Comparison of ENCODE assay signal across 1 cellular context in the genomic region with DNA sequence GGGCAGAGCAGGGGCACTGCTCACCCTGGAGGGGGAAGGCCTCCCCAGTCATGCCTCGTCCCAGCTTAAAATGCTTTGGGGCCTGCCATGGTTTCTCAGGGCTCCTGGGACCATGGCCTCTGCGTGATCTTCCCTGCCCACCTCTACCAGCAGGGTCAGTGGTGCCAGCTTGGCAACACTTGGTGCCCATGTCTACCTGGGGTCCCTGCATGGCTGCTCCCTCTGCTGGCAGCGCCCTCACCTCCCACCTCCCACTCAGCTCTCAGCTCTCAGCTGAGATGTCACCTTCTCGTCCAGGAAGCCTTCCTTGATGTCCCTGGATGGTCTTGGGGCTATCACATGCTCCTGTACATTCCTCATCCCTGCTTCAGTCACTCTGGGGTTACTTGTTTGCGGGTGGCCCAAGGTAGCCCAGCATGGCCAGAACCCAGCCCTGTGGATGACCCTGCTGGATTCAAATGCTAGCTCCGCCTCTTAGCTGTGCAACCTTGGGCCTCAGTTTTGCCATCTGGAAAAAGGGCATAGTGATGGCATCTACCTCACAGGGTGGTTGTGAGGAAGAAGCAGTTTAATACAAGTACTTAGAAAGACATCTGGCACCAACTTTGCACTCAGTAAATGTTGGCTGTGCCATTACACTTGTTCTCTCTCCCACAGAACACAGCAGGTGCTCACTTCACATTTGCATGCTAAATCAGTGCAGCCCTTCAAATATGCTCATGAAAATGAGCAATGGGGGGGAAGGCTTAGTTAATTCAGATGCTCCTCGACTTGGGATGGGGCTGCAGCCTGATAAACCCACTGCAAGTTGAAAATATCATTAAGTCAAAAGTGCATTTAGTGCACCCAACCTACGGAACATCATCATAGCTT.
TF ChIP-seq lines count a peak whose summit lies in the region.

No MANE protein-coding gene starts in this region.

TF ChIP-seq in GM23338, 12 proteins besides CTCF, POLR2A, EP300 and RAD21 (continued from another document):
- TF ChIP-seq ZNF462 (CRISPR knock-in tag; IDR thresholded peaks at IDR 0.05) (no peak), STAT1 (IDR thresholded peaks at IDR 0.05; ENCODE audit: unreplicated experiment) (no peak), EZH2phosphoT487 (IDR thresholded peaks at IDR 0.05; ENCODE audit: unreplicated experiment) (no peak), POLR2AphosphoS5 (IDR thresholded peaks at IDR 0.05; ENCODE audit: low read depth) (no peak), CREB1 (CRISPR knock-in tag; IDR thresholded peaks at IDR 0.05; ENCODE audit: low read depth) (no peak)
- TF ChIP-seq, protein P1, sequence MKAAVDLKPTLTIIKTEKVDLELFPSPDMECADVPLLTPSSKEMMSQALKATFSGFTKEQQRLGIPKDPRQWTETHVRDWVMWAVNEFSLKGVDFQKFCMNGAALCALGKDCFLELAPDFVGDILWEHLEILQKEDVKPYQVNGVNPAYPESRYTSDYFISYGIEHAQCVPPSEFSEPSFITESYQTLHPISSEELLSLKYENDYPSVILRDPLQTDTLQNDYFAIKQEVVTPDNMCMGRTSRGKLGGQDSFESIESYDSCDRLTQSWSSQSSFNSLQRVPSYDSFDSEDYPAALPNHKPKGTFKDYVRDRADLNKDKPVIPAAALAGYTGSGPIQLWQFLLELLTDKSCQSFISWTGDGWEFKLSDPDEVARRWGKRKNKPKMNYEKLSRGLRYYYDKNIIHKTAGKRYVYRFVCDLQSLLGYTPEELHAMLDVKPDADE (IDR thresholded peaks at IDR 0.05): no peak
